ENCODE assay signal across 1 cellular context in genomic region chr22:41360126-41360525, GRCh38.
TF ChIP-seq lines count a peak whose summit lies in the region.

No MANE protein-coding gene starts in this region.

TF ChIP-seq in GM12878, 131 proteins besides CTCF, POLR2A, EP300 and RAD21:
- TF ChIP-seq FOXK2 (IDR thresholded peaks at IDR 0.05) (no peak), MXI1 (IDR thresholded peaks at IDR 0.05; ENCODE audit: low read depth, low read length) (no peak), BCLAF1 (IDR thresholded peaks at IDR 0.05) (no peak), NKRF (conservative IDR thresholded peaks at IDR 0.05) (no peak)
